Comparison of ENCODE assay signal across 11 cellular contexts in the genomic region with DNA sequence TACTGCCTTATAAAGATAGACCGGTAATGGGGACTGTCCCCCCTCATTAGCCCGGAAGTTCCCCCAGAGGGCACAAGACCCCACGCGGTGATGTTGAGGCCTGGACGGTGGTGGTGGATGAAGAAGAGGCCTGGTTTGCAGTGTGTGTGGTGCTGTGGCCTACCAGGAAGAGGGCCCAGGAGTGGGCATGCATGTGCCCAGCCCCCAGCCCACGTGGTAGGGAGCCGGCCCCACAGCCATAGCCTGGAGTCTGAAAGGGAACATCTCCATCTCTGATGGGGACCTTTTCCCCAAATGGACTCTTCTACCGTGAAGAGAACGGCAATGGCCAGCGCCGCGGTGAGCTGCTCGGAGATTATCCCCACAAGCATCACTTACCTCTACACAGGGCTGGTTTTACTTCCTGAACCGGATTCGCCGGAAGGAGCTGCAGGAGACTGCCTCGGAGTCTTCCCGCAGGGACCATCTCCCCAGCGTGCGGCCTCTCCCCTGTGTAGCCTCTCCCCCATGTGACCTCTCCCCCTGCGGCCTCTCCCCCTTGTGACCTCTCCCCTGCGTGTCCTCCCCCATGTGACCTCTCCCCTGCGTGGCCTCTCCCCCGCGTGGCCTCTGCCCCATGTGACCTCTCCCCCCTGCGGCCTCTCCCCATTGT. TPM values are rescaled to one million over a fixed set of nuclear protein-coding genes. Genes with fewer than 3 reads are reported as not detected.
A peak's percentile ranks its signal among the peaks of the same experiment; 100 is the strongest.
DNase-seq lines count a peak whose midpoint lies in the region; ATAC-seq and TF ChIP-seq lines count a peak whose summit lies in the region.
"Had no signal": no experiment of that assay in that cellular context is flagged by ENCODE, and none has a peak within 500 bp of the region (broad histone marks: within the 10 kb centered on the region; RNA-seq: fewer than 3 reads in every experiment).

No MANE protein-coding gene starts in this region.

- peak overlapping the region in 9 of 11 experiments; percentile 87 to 99 (median 95); a peak in 16 of 22 replicates for H3K27ac ChIP-seq in BLaER1 treated with 17β-estradiol and CSF1 and Interleukin-3, amounts not matched to agents 10 nM and 100 nM
- H3K27ac ChIP-seq in OCI-LY3 (ENCODE audit: low read length), result peak overlapping the region; percentile 58
- H3K27ac ChIP-seq in GM23338 (ENCODE audit: low read depth), result no peak overlapping the region
- H3K27ac ChIP-seq in naive thymus-derived CD4-positive, alpha-beta T cell (ENCODE audit: low read depth, low read length), result no peak overlapping the region
- H3K27ac ChIP-seq: SJCRH30 had no signal

- H3K9me2 ChIP-seq in GM23338 (ENCODE audit: insufficient read depth), result no peaks in the 10 kb centered on the region

- no peak overlapping the region for H3K27ac Mint-ChIP-seq in GM23338
- H3K27ac Mint-ChIP-seq in naive thymus-derived CD4-positive, alpha-beta T cell, result no peak overlapping the region

- H3K9me3 ChIP-seq in BLaER1 treated with 17β-estradiol and CSF1 and Interleukin-3, amounts not matched to agents 10 nM and 100 nM (replicated peaks in 1 of 11), result no peaks in the 10 kb centered on the region
- H3K9me3 ChIP-seq in OCI-LY3 (ENCODE audit: insufficient read depth, low read length), result peaks cover 10% of the 10 kb centered on the region; the same call in 1 of the 2 replicates
- no peaks in the 10 kb centered on the region for H3K9me3 ChIP-seq in naive thymus-derived CD4-positive, alpha-beta T cell (ENCODE audit: control insufficient read depth in 2 of 3, low read length in 3 of 3)
- H3K9me3 ChIP-seq: BE2C, SJCRH30 had no signal

- H3K4me2 ChIP-seq in BLaER1 treated with 17β-estradiol and CSF1 and Interleukin-3, amounts not matched to agents 10 nM and 100 nM, result peak overlapping the region; percentile 87 to 99 (median 95)
- peak overlapping the region; percentile 99 for H3K4me2 ChIP-seq in OCI-LY3 (ENCODE audit: low read length)
- no peak overlapping the region for H3K4me2 ChIP-seq in GM23338

- peaks cover 13% of the 10 kb centered on the region for H3K4me1 Mint-ChIP-seq in GM23338
- peaks cover 4 to 21% (median 12%) of the 10 kb centered on the region in 7 donors for H3K4me1 Mint-ChIP-seq in naive thymus-derived CD4-positive, alpha-beta T cell

- peaks cover 0 to 45% (median 18%) of the 10 kb centered on the region in 11 experiments; a peak in 17 of 22 replicates for H3K36me3 ChIP-seq in BLaER1 treated with 17β-estradiol and CSF1 and Interleukin-3, amounts not matched to agents 10 nM and 100 nM
- peaks cover 14% of the 10 kb centered on the region for H3K36me3 ChIP-seq in OCI-LY3 (replicated peaks; ENCODE audit: low read depth, low read length)
- H3K36me3 ChIP-seq in GM23338 (ENCODE audit: insufficient read depth), result no peaks in the 10 kb centered on the region
- peaks cover 0 to 10% (median 0%) of the 10 kb centered on the region in 3 experiments for H3K36me3 ChIP-seq in naive thymus-derived CD4-positive, alpha-beta T cell (ENCODE audit: control insufficient read depth in 2 of 3, insufficient read depth in 3 of 3, low read length in 3 of 3)
- H3K36me3 ChIP-seq: BE2C had no signal

- DNase-seq in DMS 273 (lab: John Stamatoyannopoulos, UW; ENCODE audit: unreplicated experiment), result peak; percentile 40
- DNase-seq in islet precursor cell, result peak; percentile 45
- no peak for DNase-seq in GM23338 (ENCODE audit: low spot score)
- DNase-seq in naive thymus-derived CD4-positive, alpha-beta T cell, result no peak
- DNase-seq: NCI-H1417 treated with DMSO at 0.1 percent for 48 hours had no signal

- TF ChIP-seq CTCF in OCI-LY3 (IDR thresholded peaks at IDR 0.05; ENCODE audit: low read depth, low read length), result no peak
- no peak for TF ChIP-seq CTCF in GM23338 (conservative IDR thresholded peaks at IDR 0.05; ENCODE audit: low read depth in 2 of 2)

- H3K79me2 ChIP-seq in OCI-LY3 (ENCODE audit: low read length) (peaks cover 8% of the 10 kb centered on the region), GM23338 (replicated peaks; ENCODE audit: insufficient read depth) (no peaks in the 10 kb centered on the region)

- peak overlapping the region in 6 of 10 experiments; percentile 49 to 76 (median 65); a peak in 10 of 20 replicates for H3K4me3 ChIP-seq in BLaER1 treated with 17β-estradiol and CSF1 and Interleukin-3, amounts not matched to agents 10 nM and 100 nM
- H3K4me3 ChIP-seq in OCI-LY3 (ENCODE audit: low read length) (peak overlapping the region; percentile 77), GM23338 (no peak overlapping the region)
- no peak overlapping the region for H3K4me3 ChIP-seq in naive thymus-derived CD4-positive, alpha-beta T cell (ENCODE audit: low read length)
- H3K4me3 ChIP-seq: SJCRH30 had no signal

- peaks cover 16% of the 10 kb centered on the region for H3K27me3 Mint-ChIP-seq in GM23338 (ENCODE audit: insufficient read depth, low read depth, poor library complexity)
- H3K27me3 Mint-ChIP-seq in naive thymus-derived CD4-positive, alpha-beta T cell, result no peaks in the 10 kb centered on the region

- POLR2A ChIA-PET in naive thymus-derived CD4-positive, alpha-beta T cell (lab: Charles Lee), result interaction anchor here (0.7 to 1.2 kb wide), 3 partner anchors 20 to 275 kb away, joined by 3 to 4 read pairs (median 3); no protein-coding TSS in a partner anchor

- no peaks in the 10 kb centered on the region for H3K27me3 ChIP-seq in BLaER1 treated with 17β-estradiol and CSF1 and Interleukin-3, amounts not matched to agents 10 nM and 100 nM
- H3K27me3 ChIP-seq in OCI-LY3 (ENCODE audit: low read depth, low read length), result 0 out of 2 replicates have a peak, but pooled peaks cover 2% of the 10 kb centered on the region
- H3K27me3 ChIP-seq in GM23338 (ENCODE audit: insufficient read depth), result no peaks in the 10 kb centered on the region
- H3K27me3 ChIP-seq in naive thymus-derived CD4-positive, alpha-beta T cell (ENCODE audit: control insufficient read depth in 2 of 2, insufficient read depth in 2 of 2, low read length in 2 of 2), result no peaks in the 10 kb centered on the region
- H3K27me3 ChIP-seq: BE2C, SJCRH30 had no signal

- peaks cover 10% of the 10 kb centered on the region; the same call in 1 of the 2 replicates for H3F3A ChIP-seq in GM23338 (replicated peaks; ENCODE audit: low read depth)

- peak overlapping the region; percentile 40 to 89 (median 75); a peak in 16 of 22 replicates for H3K9ac ChIP-seq in BLaER1 treated with 17β-estradiol and CSF1 and Interleukin-3, amounts not matched to agents 10 nM and 100 nM
- peak overlapping the region; percentile 70 for H3K9ac ChIP-seq in OCI-LY3 (ENCODE audit: low read length)

- H2AFZ ChIP-seq in OCI-LY3 (ENCODE audit: low read depth, low read length), result no peak overlapping the region; the same call in 1 of the 2 replicates
- no peak overlapping the region for H2AFZ ChIP-seq in GM23338

- H4K20me1 ChIP-seq in BLaER1 treated with 17β-estradiol and CSF1 and Interleukin-3, amounts not matched to agents 10 nM and 100 nM, result peaks cover 0 to 20% (median 0%) of the 10 kb centered on the region in 11 experiments; a peak in 4 of 22 replicates
- no peaks in the 10 kb centered on the region for H4K20me1 ChIP-seq in OCI-LY3 (ENCODE audit: insufficient read depth, low read length)
- no peaks in the 10 kb centered on the region for H4K20me1 ChIP-seq in GM23338 (replicated peaks; ENCODE audit: insufficient read depth)

- peaks cover 87 to 100% (median 97%) of the 10 kb centered on the region in 10 experiments for H3K4me1 ChIP-seq in BLaER1 treated with 17β-estradiol and CSF1 and Interleukin-3, amounts not matched to agents 10 nM and 100 nM
- H3K4me1 ChIP-seq in OCI-LY3 (ENCODE audit: low read length) (peaks cover 65% of the 10 kb centered on the region), GM23338 (ENCODE audit: insufficient read depth) (peaks cover 7% of the 10 kb centered on the region)
- H3K4me1 ChIP-seq in naive thymus-derived CD4-positive, alpha-beta T cell (ENCODE audit: control insufficient read depth in 2 of 2, insufficient read depth in 2 of 2, low read length in 2 of 2), result no peaks in the 10 kb centered on the region

- no peak overlapping the region for H3K4me3 Mint-ChIP-seq in GM23338
- no peak overlapping the region for H3K4me3 Mint-ChIP-seq in naive thymus-derived CD4-positive, alpha-beta T cell

- no peaks in the 10 kb centered on the region for H3K9me3 Mint-ChIP-seq in GM23338
- H3K9me3 Mint-ChIP-seq in naive thymus-derived CD4-positive, alpha-beta T cell, result no peaks in the 10 kb centered on the region

- ATAC-seq in HG03159 (IDR thresholded peaks at IDR 0.05; ENCODE audit: unreplicated experiment) (no peak), GM23338 (no peak), HG02571 (IDR thresholded peaks at IDR 0.05; ENCODE audit: unreplicated experiment) (no peak)
- no peak for ATAC-seq in naive thymus-derived CD4-positive, alpha-beta T cell

- CTCF ChIA-PET in naive thymus-derived CD4-positive, alpha-beta T cell (lab: Charles Lee), result interaction anchor here (0.6 to 1.9 kb wide), 5 partner anchors 125 to 153 kb away, joined by 4 to 7 read pairs (median 6); no protein-coding TSS in a partner anchor

- peaks cover 8% of the 10 kb centered on the region; the same call in 2 of the 3 replicates for H3K36me3 Mint-ChIP-seq in GM23338 (ENCODE audit: low read depth)
- peaks cover 0 to 3% (median 0%) of the 10 kb centered on the region in 5 donors for H3K36me3 Mint-ChIP-seq in naive thymus-derived CD4-positive, alpha-beta T cell

- intact Hi-C loops in naive thymus-derived CD4-positive, alpha-beta T cell (cut with micrococcal nuclease), result loop anchor here (1.0 to 5.0 kb wide), 5 partner anchors 45 to 129 kb away; no protein-coding TSS in a partner anchor

TF ChIP-seq in GM23338, 12 proteins besides CTCF, POLR2A, EP300 and RAD21:
- TF ChIP-seq NANOG (IDR thresholded peaks at IDR 0.05; ENCODE audit: borderline replicate concordance) (no peak), STAT1 (IDR thresholded peaks at IDR 0.05; ENCODE audit: unreplicated experiment) (no peak), ZNF114 (CRISPR knock-in tag; IDR thresholded peaks at IDR 0.05) (no peak)
TF ChIP-seq in GM23338: peak in this region for 0.

RNA-seq across cellular contexts. Expression of gene RRP1, which starts 20.6 kb away (rescaled TPM):
- total RNA-seq in GM23338 (2014; rRNA removed; shearing (Covaris generic)), result 54.6 and 63.5 TPM in 2 replicates
- 33.2 and 36.5 TPM in 2 replicates for polyA plus RNA-seq in GM23338 (2016; fragmentation: Nextera tagmentation; extraction: Ambion mirVana)
- total RNA-seq in naive thymus-derived CD4-positive, alpha-beta T cell, result 10 to 100 TPM; 24.2 to 33.1 (median 28.8) TPM
- polyA plus RNA-seq in naive thymus-derived CD4-positive, alpha-beta T cell, result 10 to 100 TPM; 10.1 to 21.8 TPM

RNA-seq across cellular contexts. Expression of gene CSTB, which starts 33.9 kb away (rescaled TPM):
- 10.0 and 10.1 TPM in 2 replicates for total RNA-seq in GM23338 (2014; rRNA removed; shearing (Covaris generic))
- 142 and 147 TPM in 2 replicates for polyA plus RNA-seq in GM23338 (2016; fragmentation: Nextera tagmentation; extraction: Ambion mirVana)
- total RNA-seq in naive thymus-derived CD4-positive, alpha-beta T cell, result 10 to 100 TPM; 14.7 to 66.5 (median 36.6) TPM
- 10 to 100 TPM; 52.2 to 59.7 TPM for polyA plus RNA-seq in naive thymus-derived CD4-positive, alpha-beta T cell

RNA-seq across cellular contexts. Expression of gene AGPAT3, which starts 55.0 kb away (rescaled TPM):
- total RNA-seq in GM23338 (2014; rRNA removed; shearing (Covaris generic)), result 4.4 and 6.1 TPM in 2 replicates
- polyA plus RNA-seq in GM23338 (2016; fragmentation: Nextera tagmentation; extraction: Ambion mirVana), result 1.1 and 2.1 TPM in 2 replicates
- total RNA-seq in naive thymus-derived CD4-positive, alpha-beta T cell, result 100 to 1,000 TPM in 1 of 5 experiments, 10 to 100 TPM in 4; 58.4 to 121 (median 69.0) TPM
- 10 to 100 TPM; 11.4 to 16.1 TPM for polyA plus RNA-seq in naive thymus-derived CD4-positive, alpha-beta T cell

Comparison
In these comparisons a context has a peak if more than half of its experiments do, and no peak if none do; other contexts are left out.
1. H3K27ac ChIP-seq: peak in BLaER1 treated with 17β-estradiol and CSF1 and Interleukin-3, amounts not matched to agents 10 nM and 100 nM (9 of 11) and OCI-LY3 (single experiment); none in GM23338 (single experiment) and naive thymus-derived CD4-positive, alpha-beta T cell (single experiment).
2. H3K4me3 ChIP-seq: peak in BLaER1 treated with 17β-estradiol and CSF1 and Interleukin-3, amounts not matched to agents 10 nM and 100 nM (6 of 10) and OCI-LY3 (single experiment); none in GM23338 (single experiment) and naive thymus-derived CD4-positive, alpha-beta T cell (single experiment).
3. DNase-seq: peak in DMS 273 (single experiment) and islet precursor cell (single experiment); none in GM23338 (single experiment) and naive thymus-derived CD4-positive, alpha-beta T cell (0 of 9).